In the genomic region with DNA sequence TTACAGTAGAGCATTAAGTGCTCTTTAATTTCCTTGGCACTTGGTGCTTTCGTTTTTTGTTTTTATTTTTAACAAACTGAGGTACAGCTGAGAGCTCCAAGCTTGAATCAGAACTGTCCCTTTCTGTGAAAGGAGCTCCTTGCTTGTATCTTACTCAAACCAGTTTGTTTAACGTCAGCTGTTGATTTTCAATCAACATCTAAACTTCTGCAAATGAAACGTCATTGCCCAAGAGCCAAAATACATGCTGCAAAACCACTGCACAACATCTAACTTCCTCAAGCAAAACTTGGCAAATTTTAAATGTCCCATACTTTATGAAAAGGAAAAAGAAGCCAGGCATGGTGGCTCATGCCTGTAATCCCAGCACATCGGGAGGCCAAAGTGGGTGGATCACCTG, we compare ENCODE assay signal across 21 cellular contexts. TPM values are rescaled to one million over a fixed set of nuclear protein-coding genes. Genes with fewer than 3 reads are reported as not detected.
A peak's percentile ranks its signal among the peaks of the same experiment; 100 is the strongest.
DNase-seq lines count a peak whose midpoint lies in the region; ATAC-seq and TF ChIP-seq lines count a peak whose summit lies in the region.
"Had no signal": no experiment of that assay in that cellular context is flagged by ENCODE, and none has a peak within 500 bp of the region (broad histone marks: within the 10 kb centered on the region; RNA-seq: fewer than 3 reads in every experiment).

No MANE protein-coding gene starts in this region.

- DNase-seq in Right ventricle myocardium superior: no peak
- no peak for DNase-seq in left ventricle myocardium superior
- peak; percentile 48 to 84 for DNase-seq in NOMO-1 (lab: John Stamatoyannopoulos, UW; ENCODE audit: unreplicated experiment in 2 of 2)
- no peak for DNase-seq in left lung
- no peak for DNase-seq in tibial nerve (ENCODE audit: low spot score in 2 of 2)
- DNase-seq in HT-29 (ENCODE audit: low spot score): no peak
- no peak for DNase-seq in mesenteric fat pad (ENCODE audit: low spot score)
- DNase-seq: C1 segment of cervical spinal cord, EL, HFFc6, MM.1S, NCI-H1436, NCI-H2029, NCI-H2171 treated with DMSO at 0.1 percent for 48 hours, NCI-H774, SHP77 treated with DMSO at 0.1 percent for 48 hours, SW 1271 had no signal

- TF ChIP-seq CTCF in left lung (IDR thresholded peaks at IDR 0.05) (no peak), tibial nerve (IDR thresholded peaks at IDR 0.05) (no peak)

- H3K36me3 ChIP-seq in left lung (peaks cover 0 to 5% of the 10 kb centered on the region in 2 donors), tibial nerve (no peaks in the 10 kb centered on the region)

- H3K27me3 ChIP-seq in left lung (no peaks in the 10 kb centered on the region), tibial nerve (no peaks in the 10 kb centered on the region)

- WGBS in tibial nerve, 2 donors: 82% methylated on average over 4 of the region's 4 CpGs

- H3K4me1 ChIP-seq in left lung (peaks cover 0 to 30% of the 10 kb centered on the region in 2 donors), tibial nerve (no peaks in the 10 kb centered on the region)

- peak overlapping the region; percentile 51 to 69 for H3K27ac ChIP-seq in left lung
- H3K27ac ChIP-seq in tibial nerve: peak overlapping the region in 2 of 4 donors; percentile 47 to 52

- no peak overlapping the region for H3K4me3 ChIP-seq in left lung
- no peak overlapping the region for H3K4me3 ChIP-seq in tibial nerve

- ATAC-seq in Right ventricle myocardium superior (ENCODE audit: poor library complexity) (peak; percentile 31), left ventricle myocardium superior (no peak), left lung (peak; percentile 61), GM18511 (IDR thresholded peaks at IDR 0.05; ENCODE audit: unreplicated experiment) (no peak)

- peak; percentile 56 to 79 for TF ChIP-seq EP300 in tibial nerve (IDR thresholded peaks at IDR 0.05)

- TF ChIP-seq POLR2A in tibial nerve (IDR thresholded peaks at IDR 0.05): no peak

- intact Hi-C loops in Right ventricle myocardium superior (cut with DNase I): no loop called here
- intact Hi-C loops in left ventricle myocardium superior (cut with micrococcal nuclease): no loop called here
- intact Hi-C loops in left lung (cut with DNase I): no loop called here

- no peaks in the 10 kb centered on the region for H3K9me3 ChIP-seq in left lung
- H3K9me3 ChIP-seq in tibial nerve: no peaks in the 10 kb centered on the region

RNA-seq across cellular contexts. Expression of gene VNN2, which starts 15.2 kb away (rescaled TPM):
- 1.9 TPM for total RNA-seq in Right ventricle myocardium superior
- 1.9 TPM for total RNA-seq in left ventricle myocardium superior
- total RNA-seq in left lung: 10 to 100 TPM in 1 of 2 donors, 1 to 10 TPM in 1; 4.0 to 58.8 TPM
- total RNA-seq in tibial nerve: 1 to 10 TPM in 3 of 4 donors, under 1 TPM in 1; 0.44 to 4.9 (median 2.0) TPM
- not detected in 2 replicates for total RNA-seq in HT-29 (2014; rRNA removed; shearing (Covaris generic))
- total RNA-seq in mesenteric fat pad: 32.6 TPM
- total RNA-seq: A172, HFFc6, NCI-H460 had no signal

RNA-seq across cellular contexts. Expression of gene VNN1, which starts 28.6 kb away (rescaled TPM):
- total RNA-seq in Right ventricle myocardium superior (1.7 TPM), left ventricle myocardium superior (1.9 TPM), left lung (1 to 10 TPM; 1.4 to 10.0 TPM), tibial nerve (1 to 10 TPM in 2 of 4 donors, under 1 TPM in 1, not detected in 1; 0.84 to 1.5 (median 1.4) TPM), mesenteric fat pad (9.7 TPM)
- total RNA-seq in HT-29 (2014; rRNA removed; shearing (Covaris generic)): 3.1 and 3.6 TPM in 2 replicates
- total RNA-seq: H4, NCI-H460 had no signal

RNA-seq across cellular contexts. Expression of gene SLC18B1, which starts 55.9 kb away (rescaled TPM):
- total RNA-seq in Right ventricle myocardium superior (3.7 TPM), left ventricle myocardium superior (3.3 TPM), left lung (10 to 100 TPM; 10.8 to 15.0 TPM), tibial nerve (10 to 100 TPM in 1 of 4 donors, 1 to 10 TPM in 3; 3.9 to 12.3 (median 6.6) TPM), mesenteric fat pad (17.8 TPM)
- 10.2 and 10.7 TPM in 2 replicates for total RNA-seq in HT-29 (2014; rRNA removed; shearing (Covaris generic))

Comparison
In these comparisons a context has a peak if more than half of its experiments do, and no peak if none do; other contexts are left out.
1. ATAC-seq: peak in Right ventricle myocardium superior (single experiment) and left lung (single experiment); none in left ventricle myocardium superior (single experiment) and GM18511 (single experiment).
2. DNase-seq: peak in NOMO-1 (2 of 2); none in Right ventricle myocardium superior (single experiment), left ventricle myocardium superior (single experiment), left lung (0 of 2), tibial nerve (0 of 2), HT-29 (single experiment) and mesenteric fat pad (single experiment).